In the genomic region with DNA sequence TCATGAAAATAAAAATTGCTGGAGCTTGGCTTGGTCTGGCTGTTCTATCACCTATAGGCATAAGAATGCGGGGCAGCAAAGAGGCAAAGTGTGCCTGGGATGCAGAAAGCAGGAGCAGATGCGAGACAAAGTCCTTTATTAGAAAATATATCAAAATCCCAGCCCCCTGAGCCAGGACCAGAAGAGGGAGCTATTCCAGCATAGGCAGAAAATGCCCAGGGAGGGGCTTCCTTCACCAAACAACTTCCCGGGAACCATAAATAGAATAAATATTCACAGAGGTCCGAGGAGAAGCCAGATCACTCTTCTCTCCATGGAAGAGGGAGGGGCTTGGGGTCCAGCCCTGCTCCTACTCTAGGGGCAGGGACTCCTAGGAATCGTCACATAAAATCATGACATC, we compare ENCODE assay signal across 1 cellular context.
TF ChIP-seq lines count a peak whose summit lies in the region.

No MANE protein-coding gene starts in this region.

TF ChIP-seq in H1, 55 proteins besides CTCF, POLR2A, EP300 and RAD21:
- TF ChIP-seq SP4 (IDR thresholded peaks at IDR 0.05; ENCODE audit: low read length) (no peak), ZNF274 (IDR thresholded peaks at IDR 0.05; ENCODE audit: borderline replicate concordance, extremely low read depth, low read length) (no peak), RXRA (IDR thresholded peaks at IDR 0.05; ENCODE audit: insufficient read depth, low read depth, low read length) (no peak), JUND (IDR thresholded peaks at IDR 0.05; ENCODE audit: low read length) (no peak), POLR2AphosphoS5 (IDR thresholded peaks at IDR 0.05; ENCODE audit: low read depth, low read length) (no peak)
